ENCODE assay signal across 8 cellular contexts in the genomic region with DNA sequence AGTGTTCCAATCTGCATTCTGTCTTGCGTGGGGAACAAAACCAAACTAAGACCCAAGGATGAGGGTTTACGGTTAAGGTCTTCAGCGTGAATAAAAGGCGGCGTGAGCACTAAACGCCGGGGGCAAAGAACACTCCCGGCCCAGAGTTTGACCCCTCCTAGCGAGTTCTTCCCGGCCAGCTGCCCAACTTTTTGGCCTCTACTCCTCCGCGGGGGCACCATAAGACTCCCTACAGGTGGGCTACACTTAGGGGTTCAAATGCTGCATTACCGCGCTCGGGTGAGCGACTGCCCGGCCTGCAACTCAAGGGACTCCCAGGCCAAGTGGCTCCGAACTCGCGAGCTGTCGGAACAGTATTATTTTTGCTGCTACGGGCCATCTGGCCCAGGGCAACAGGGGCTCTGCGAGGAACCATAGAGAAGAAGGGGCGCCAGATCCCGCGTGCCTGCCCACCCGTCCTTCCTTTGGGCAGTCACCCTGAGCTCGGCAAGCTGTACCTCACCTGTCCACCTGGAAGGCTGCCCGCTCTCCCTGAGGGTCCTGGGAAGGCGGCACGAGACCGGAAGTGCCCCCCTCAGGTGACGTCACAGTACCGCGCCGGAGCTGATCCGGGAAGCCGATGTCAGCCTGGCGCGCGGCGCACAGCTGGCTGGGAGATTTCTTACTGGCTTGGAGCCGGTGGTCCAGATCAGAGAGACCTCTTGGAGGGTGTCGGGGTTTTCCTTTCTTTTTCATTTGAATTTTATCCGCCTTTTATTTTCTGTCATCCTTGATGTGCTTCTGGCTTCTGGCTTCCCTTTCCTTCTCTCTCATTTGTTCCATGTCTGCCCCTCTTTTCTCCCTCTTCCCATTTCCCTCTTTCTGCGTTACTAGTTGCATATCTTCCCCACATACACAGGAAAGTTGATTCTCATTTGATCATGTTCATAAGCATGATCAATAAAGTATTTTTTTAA. TPM values are rescaled to one million over a fixed set of nuclear protein-coding genes. Genes with fewer than 3 reads are reported as not detected.
DNase-seq lines count a peak whose midpoint lies in the region; TF ChIP-seq lines count a peak whose summit lies in the region.

A gene (minus strand): TSS at position 567 of the 956 bp plus-strand sequence. CDS start 21,638 bp downstream, outside the sequence.

- H3K27ac ChIP-seq in SK-N-SH (ENCODE audit: low read depth in 2 of 2, low read length in 1 of 2): peak within 1 kb of the TSS; percentile 91 to 95

- H3K36me3 ChIP-seq in SK-N-SH (replicated peaks in 1 of 2; ENCODE audit: control insufficient read depth in 1 of 2, insufficient read depth in 2 of 2, low read length in 1 of 2): peaks cover 2 to 3% of the 10 kb centered on the region in 2 experiments

- H3K27me3 ChIP-seq in SK-N-SH (ENCODE audit: insufficient read depth): no peaks in the 10 kb centered on the region

- peak within 1 kb of the TSS; percentile 100 for H2AFZ ChIP-seq in SK-N-SH (ENCODE audit: low read depth)

- H4K20me1 ChIP-seq in SK-N-SH (ENCODE audit: insufficient read depth): no peaks in the 10 kb centered on the region

- peak; percentile 25 to 31; a peak in 2 of 4 replicates for TF ChIP-seq EP300 in SK-N-SH (IDR thresholded peaks at IDR 0.05; ENCODE audit: borderline replicate concordance in 1 of 2, low read depth in 1 of 2, low read length in 1 of 2)

- no peaks in the 10 kb centered on the region for H3K9me2 ChIP-seq in SK-N-SH

- H3F3A ChIP-seq in SK-N-SH (replicated peaks; ENCODE audit: insufficient read depth): peaks cover 10% of the 10 kb centered on the region

- H3K4me3 ChIP-seq in HFF-Myc (replicated peaks; ENCODE audit: low read depth, low read length): peak within 1 kb of the TSS; percentile 95
- H3K4me3 ChIP-seq in SK-N-SH (ENCODE audit: low read depth in 2 of 2, low read length in 1 of 2): peak within 1 kb of the TSS; percentile 94 to 100

- DNase-seq in GM04503 (ENCODE audit: low read depth) (peak; percentile 32), HFF-Myc (ENCODE audit: extremely low read depth, low read depth) (peak; percentile 67), MV-4-11 (lab: John Stamatoyannopoulos, UW) (peak; percentile 62), SK-N-SH (peak; percentile 98), globus pallidus (ENCODE audit: low spot score) (peak; percentile 62), nucleus accumbens (lab: John Stamatoyannopoulos, UW) (peak in 54 of 56 donors; percentile 25 to 93 (median 78)), superior temporal gyrus (ENCODE audit: extremely low spot score) (peak; percentile 85)
- DNase-seq in activated naive CD4-positive, alpha-beta T cell treated with anti-CD3 and anti-CD28 coated beads, Interleukin-2, amount 50 U/mL, for 16 hours: peak; percentile 85

- TF ChIP-seq CTCF in HFF-Myc (IDR thresholded peaks at IDR 0.05; ENCODE audit: low read depth, low read length, missing control alignments) (no peak), SK-N-SH (IDR thresholded peaks at IDR 0.05) (no peak)

- CTCF ChIA-PET in SK-N-SH (lab: Yijun Ruan, JAX): interaction anchor here (0.7 to 2.4 kb wide), 11 partner anchors 24 to 171 kb away, joined by 3 to 15 read pairs (median 4); a partner anchor contains a TSS

- H3K79me2 ChIP-seq in SK-N-SH (ENCODE audit: insufficient read depth): peaks cover 37% of the 10 kb centered on the region

- TF ChIP-seq RAD21 in SK-N-SH (IDR thresholded peaks at IDR 0.05; ENCODE audit: low read length): peak; percentile 17

- no peaks in the 10 kb centered on the region for H3K9me3 ChIP-seq in SK-N-SH

- 2% methylated on average over 40 of the region's 46 CpGs for WGBS in SK-N-SH (ENCODE audit: low lambda C conversion rate)

- POLR2A ChIA-PET in SK-N-SH (lab: Yijun Ruan, JAX): interaction anchor here (0.8 to 1.7 kb wide), 10 partner anchors 12 to 462 kb away, joined by 3 to 6 read pairs (median 4); a partner anchor contains a TSS

- peak within 1 kb of the TSS; percentile 91 for H3K9ac ChIP-seq in SK-N-SH

- peak within 1 kb of the TSS; percentile 82 for H3K4me2 ChIP-seq in SK-N-SH

- no peaks in the 10 kb centered on the region for H3K4me1 ChIP-seq in SK-N-SH (ENCODE audit: control insufficient read depth in 1 of 2, insufficient read depth in 2 of 2, low read depth in 1 of 2, low read length in 1 of 2)

TF ChIP-seq in SK-N-SH, 30 proteins besides CTCF, POLR2A, EP300 and RAD21 (continues in another document):
- TF ChIP-seq FOXJ3 (CRISPR knock-in tag; IDR thresholded peaks at IDR 0.05): peak; percentile 15; the same call in 1 of the 2 replicates
- TF ChIP-seq MXI1 (IDR thresholded peaks at IDR 0.05; ENCODE audit: low read depth, low read length): peak; percentile 96
- peak; percentile 51; the same call in 1 of the 2 replicates for TF ChIP-seq TCF12 (IDR thresholded peaks at IDR 0.05)
- TF ChIP-seq, protein P1, sequence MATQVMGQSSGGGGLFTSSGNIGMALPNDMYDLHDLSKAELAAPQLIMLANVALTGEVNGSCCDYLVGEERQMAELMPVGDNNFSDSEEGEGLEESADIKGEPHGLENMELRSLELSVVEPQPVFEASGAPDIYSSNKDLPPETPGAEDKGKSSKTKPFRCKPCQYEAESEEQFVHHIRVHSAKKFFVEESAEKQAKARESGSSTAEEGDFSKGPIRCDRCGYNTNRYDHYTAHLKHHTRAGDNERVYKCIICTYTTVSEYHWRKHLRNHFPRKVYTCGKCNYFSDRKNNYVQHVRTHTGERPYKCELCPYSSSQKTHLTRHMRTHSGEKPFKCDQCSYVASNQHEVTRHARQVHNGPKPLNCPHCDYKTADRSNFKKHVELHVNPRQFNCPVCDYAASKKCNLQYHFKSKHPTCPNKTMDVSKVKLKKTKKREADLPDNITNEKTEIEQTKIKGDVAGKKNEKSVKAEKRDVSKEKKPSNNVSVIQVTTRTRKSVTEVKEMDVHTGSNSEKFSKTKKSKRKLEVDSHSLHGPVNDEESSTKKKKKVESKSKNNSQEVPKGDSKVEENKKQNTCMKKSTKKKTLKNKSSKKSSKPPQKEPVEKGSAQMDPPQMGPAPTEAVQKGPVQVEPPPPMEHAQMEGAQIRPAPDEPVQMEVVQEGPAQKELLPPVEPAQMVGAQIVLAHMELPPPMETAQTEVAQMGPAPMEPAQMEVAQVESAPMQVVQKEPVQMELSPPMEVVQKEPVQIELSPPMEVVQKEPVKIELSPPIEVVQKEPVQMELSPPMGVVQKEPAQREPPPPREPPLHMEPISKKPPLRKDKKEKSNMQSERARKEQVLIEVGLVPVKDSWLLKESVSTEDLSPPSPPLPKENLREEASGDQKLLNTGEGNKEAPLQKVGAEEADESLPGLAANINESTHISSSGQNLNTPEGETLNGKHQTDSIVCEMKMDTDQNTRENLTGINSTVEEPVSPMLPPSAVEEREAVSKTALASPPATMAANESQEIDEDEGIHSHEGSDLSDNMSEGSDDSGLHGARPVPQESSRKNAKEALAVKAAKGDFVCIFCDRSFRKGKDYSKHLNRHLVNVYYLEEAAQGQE (IDR thresholded peaks at IDR 0.05; ENCODE audit: low read depth, low read length): peak; percentile 40; the same call in 1 of the 2 replicates
- no peak for TF ChIP-seq RXRA (IDR thresholded peaks at IDR 0.05; ENCODE audit: borderline replicate concordance, low read depth)
- TF ChIP-seq, protein P2, sequence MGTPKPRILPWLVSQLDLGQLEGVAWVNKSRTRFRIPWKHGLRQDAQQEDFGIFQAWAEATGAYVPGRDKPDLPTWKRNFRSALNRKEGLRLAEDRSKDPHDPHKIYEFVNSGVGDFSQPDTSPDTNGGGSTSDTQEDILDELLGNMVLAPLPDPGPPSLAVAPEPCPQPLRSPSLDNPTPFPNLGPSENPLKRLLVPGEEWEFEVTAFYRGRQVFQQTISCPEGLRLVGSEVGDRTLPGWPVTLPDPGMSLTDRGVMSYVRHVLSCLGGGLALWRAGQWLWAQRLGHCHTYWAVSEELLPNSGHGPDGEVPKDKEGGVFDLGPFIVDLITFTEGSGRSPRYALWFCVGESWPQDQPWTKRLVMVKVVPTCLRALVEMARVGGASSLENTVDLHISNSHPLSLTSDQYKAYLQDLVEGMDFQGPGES (IDR thresholded peaks at IDR 0.05; ENCODE audit: low read depth, low read length): no peak
- TF ChIP-seq FOXM1 (IDR thresholded peaks at IDR 0.05; ENCODE audit: low read depth): no peak
- TF ChIP-seq, protein P3, sequence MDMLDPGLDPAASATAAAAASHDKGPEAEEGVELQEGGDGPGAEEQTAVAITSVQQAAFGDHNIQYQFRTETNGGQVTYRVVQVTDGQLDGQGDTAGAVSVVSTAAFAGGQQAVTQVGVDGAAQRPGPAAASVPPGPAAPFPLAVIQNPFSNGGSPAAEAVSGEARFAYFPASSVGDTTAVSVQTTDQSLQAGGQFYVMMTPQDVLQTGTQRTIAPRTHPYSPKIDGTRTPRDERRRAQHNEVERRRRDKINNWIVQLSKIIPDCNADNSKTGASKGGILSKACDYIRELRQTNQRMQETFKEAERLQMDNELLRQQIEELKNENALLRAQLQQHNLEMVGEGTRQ (IDR thresholded peaks at IDR 0.05; ENCODE audit: borderline replicate concordance, low read depth, low read length): peak; percentile 77
- TF ChIP-seq, protein P4, sequence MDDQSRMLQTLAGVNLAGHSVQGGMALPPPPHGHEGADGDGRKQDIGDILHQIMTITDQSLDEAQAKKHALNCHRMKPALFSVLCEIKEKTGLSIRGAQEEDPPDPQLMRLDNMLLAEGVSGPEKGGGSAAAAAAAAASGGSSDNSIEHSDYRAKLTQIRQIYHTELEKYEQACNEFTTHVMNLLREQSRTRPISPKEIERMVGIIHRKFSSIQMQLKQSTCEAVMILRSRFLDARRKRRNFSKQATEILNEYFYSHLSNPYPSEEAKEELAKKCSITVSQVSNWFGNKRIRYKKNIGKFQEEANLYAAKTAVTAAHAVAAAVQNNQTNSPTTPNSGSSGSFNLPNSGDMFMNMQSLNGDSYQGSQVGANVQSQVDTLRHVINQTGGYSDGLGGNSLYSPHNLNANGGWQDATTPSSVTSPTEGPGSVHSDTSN (IDR thresholded peaks at IDR 0.05): 0 out of 2 replicates have a peak, but pooled peaks have one; percentile 37
- TF ChIP-seq, protein P5, sequence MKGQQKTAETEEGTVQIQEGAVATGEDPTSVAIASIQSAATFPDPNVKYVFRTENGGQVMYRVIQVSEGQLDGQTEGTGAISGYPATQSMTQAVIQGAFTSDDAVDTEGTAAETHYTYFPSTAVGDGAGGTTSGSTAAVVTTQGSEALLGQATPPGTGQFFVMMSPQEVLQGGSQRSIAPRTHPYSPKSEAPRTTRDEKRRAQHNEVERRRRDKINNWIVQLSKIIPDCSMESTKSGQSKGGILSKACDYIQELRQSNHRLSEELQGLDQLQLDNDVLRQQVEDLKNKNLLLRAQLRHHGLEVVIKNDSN (IDR thresholded peaks at IDR 0.05; ENCODE audit: borderline replicate concordance, low read depth): peak; percentile 93
- no peak for TF ChIP-seq MEF2A (IDR thresholded peaks at IDR 0.05; ENCODE audit: borderline replicate concordance, low read depth)
- TF ChIP-seq CHD2 (IDR thresholded peaks at IDR 0.05; ENCODE audit: low read length, partially characterized antibody): peak; percentile 92
- no peak for TF ChIP-seq TEAD4 (IDR thresholded peaks at IDR 0.05; ENCODE audit: borderline replicate concordance, insufficient read depth)

RNA-seq across cellular contexts. Expression of the gene that starts here (rescaled TPM):
- 12.7 and 13.9 TPM in 2 replicates for polyA plus RNA-seq in SK-N-SH (2012; rRNA removed)
- 16.1 and 17.2 TPM in 2 replicates for polyA plus RNA-seq in SK-N-SH (2012; cell fraction: cytosol; rRNA removed)
- 7.1 and 15.9 TPM in 2 replicates for polyA plus RNA-seq in SK-N-SH (2012; cell fraction: nucleus; rRNA removed)

Comparison
In these comparisons a context has a peak if more than half of its experiments do, and no peak if none do; other contexts are left out.
1. Peak in every context shown above with its lines: DNase-seq, H3K4me3 ChIP-seq and H3K27ac ChIP-seq.
2. DNase-seq: peak in every context shown above with its lines; median percentile 98 in SK-N-SH; 85 in activated naive CD4-positive, alpha-beta T cell treated with anti-CD3 and anti-CD28 coated beads, Interleukin-2, amount 50 U/mL, for 16 hours; 85 in superior temporal gyrus; 78 in nucleus accumbens; 67 in HFF-Myc; 62 in MV-4-11; 62 in globus pallidus; 32 in GM04503.